18 cellular contexts compared by ENCODE assay signal in the genomic region with DNA sequence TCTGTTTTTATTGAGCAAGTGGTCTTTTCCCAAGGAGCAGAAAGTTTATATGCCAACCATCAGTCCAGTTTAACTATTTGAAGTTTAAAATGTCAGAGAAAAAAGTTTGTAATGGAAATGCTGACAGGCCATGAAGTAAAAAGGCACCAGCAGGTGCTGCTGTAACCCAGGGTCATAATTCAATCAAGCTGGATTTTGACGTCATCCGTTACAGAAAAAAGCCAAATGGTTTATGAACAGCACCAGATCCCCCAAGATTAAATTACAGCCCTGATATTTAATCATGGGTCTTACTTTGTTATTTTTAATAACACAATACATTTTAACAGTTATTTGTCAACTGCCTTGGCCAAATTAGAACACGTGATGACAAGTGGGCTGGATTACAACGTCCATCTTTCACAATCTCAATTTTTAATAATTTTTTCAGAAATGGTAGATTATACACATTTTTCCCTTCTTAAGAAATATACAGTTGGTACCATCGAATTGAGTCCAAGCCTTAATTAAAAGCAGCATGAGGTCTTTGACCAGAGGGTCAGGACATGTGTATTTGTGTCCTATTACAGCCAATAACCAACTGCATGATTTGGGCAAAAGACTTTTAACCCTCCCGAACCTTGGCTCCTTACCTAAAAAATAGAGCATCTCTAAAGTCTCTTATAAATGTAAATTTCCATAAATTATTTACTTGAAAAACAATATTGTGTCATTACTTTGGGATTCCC. TPM values are rescaled to one million over a fixed set of nuclear protein-coding genes. Genes with fewer than 3 reads are reported as not detected.
DNase-seq lines count a peak whose midpoint lies in the region; ATAC-seq and TF ChIP-seq lines count a peak whose summit lies in the region.
"Had no signal": no experiment of that assay in that cellular context is flagged by ENCODE, and none has a peak within 500 bp of the region (broad histone marks: within the 10 kb centered on the region; RNA-seq: fewer than 3 reads in every experiment).

No MANE protein-coding gene starts in this region.

- H3K27ac ChIP-seq in C4-2B = no peak overlapping the region
- H3K27ac ChIP-seq: KMS-11 had no signal

- H3K36me3 Mint-ChIP-seq in activated CD8-positive, alpha-beta memory T cell treated with anti-CD3 and anti-CD28 coated beads, Interleukin-2, amount 10 ng/mL, durations not matched to agents 7 days and 5 days = no peaks in the 10 kb centered on the region
- H3K36me3 Mint-ChIP-seq in effector memory CD8-positive, alpha-beta T cell (ENCODE audit: insufficient read depth) = no peaks in the 10 kb centered on the region
- H3K36me3 Mint-ChIP-seq: CD8-positive, alpha-beta T cell; stimulated activated effector memory CD8-positive, alpha-beta T cell treated with anti-CD3 and anti-CD28 coated beads, Interleukin-12 subunit alpha, Interleukin-12 subunit beta, amount 100 ng/mL, for 72 hours; T-cell had no signal

- H3K27ac Mint-ChIP-seq in activated CD8-positive, alpha-beta memory T cell treated with anti-CD3 and anti-CD28 coated beads, Interleukin-2, amount 10 ng/mL, durations not matched to agents 7 days and 5 days = no peak overlapping the region
- H3K27ac Mint-ChIP-seq in effector memory CD8-positive, alpha-beta T cell = no peak overlapping the region
- H3K27ac Mint-ChIP-seq: CD8-positive, alpha-beta T cell; stimulated activated effector memory CD8-positive, alpha-beta T cell treated with anti-CD3 and anti-CD28 coated beads, Interleukin-12 subunit alpha, Interleukin-12 subunit beta, amount 100 ng/mL, for 72 hours; T-cell had no signal

- peak; percentile 21 for TF ChIP-seq CTCF in C4-2B (conservative IDR thresholded peaks at IDR 0.05)
- TF ChIP-seq CTCF in LNCaP clone FGC (IDR thresholded peaks at IDR 0.05; ENCODE audit: control insufficient read depth, extremely low read depth, insufficient read depth) = peak; percentile 41

- no peak overlapping the region for H3K4me3 Mint-ChIP-seq in activated CD8-positive, alpha-beta memory T cell treated with anti-CD3 and anti-CD28 coated beads, Interleukin-2, amount 10 ng/mL, durations not matched to agents 7 days and 5 days
- no peak overlapping the region for H3K4me3 Mint-ChIP-seq in effector memory CD8-positive, alpha-beta T cell
- H3K4me3 Mint-ChIP-seq: CD8-positive, alpha-beta T cell; stimulated activated effector memory CD8-positive, alpha-beta T cell treated with anti-CD3 and anti-CD28 coated beads, Interleukin-12 subunit alpha, Interleukin-12 subunit beta, amount 100 ng/mL, for 72 hours; T-cell had no signal

- peaks cover 2% of the 10 kb centered on the region for H3K9me3 Mint-ChIP-seq in activated CD8-positive, alpha-beta memory T cell treated with anti-CD3 and anti-CD28 coated beads, Interleukin-2, amount 10 ng/mL, durations not matched to agents 7 days and 5 days (ENCODE audit: low read depth)
- H3K9me3 Mint-ChIP-seq in effector memory CD8-positive, alpha-beta T cell = peaks cover 0 to 1% of the 10 kb centered on the region in 2 donors
- H3K9me3 Mint-ChIP-seq: CD8-positive, alpha-beta T cell; stimulated activated effector memory CD8-positive, alpha-beta T cell treated with anti-CD3 and anti-CD28 coated beads, Interleukin-12 subunit alpha, Interleukin-12 subunit beta, amount 100 ng/mL, for 72 hours; T-cell had no signal

- H3K27me3 Mint-ChIP-seq in activated CD8-positive, alpha-beta memory T cell treated with anti-CD3 and anti-CD28 coated beads, Interleukin-2, amount 10 ng/mL, durations not matched to agents 7 days and 5 days = peaks cover 9% of the 10 kb centered on the region
- H3K27me3 Mint-ChIP-seq in effector memory CD8-positive, alpha-beta T cell = no peaks in the 10 kb centered on the region

- no peaks in the 10 kb centered on the region for H3K4me1 Mint-ChIP-seq in activated CD8-positive, alpha-beta memory T cell treated with anti-CD3 and anti-CD28 coated beads, Interleukin-2, amount 10 ng/mL, durations not matched to agents 7 days and 5 days
- H3K4me1 Mint-ChIP-seq in effector memory CD8-positive, alpha-beta T cell (ENCODE audit: low read depth in 2 of 2) = no peaks in the 10 kb centered on the region
- H3K4me1 Mint-ChIP-seq: stimulated activated effector memory CD8-positive, alpha-beta T cell treated with anti-CD3 and anti-CD28 coated beads, Interleukin-12 subunit alpha, Interleukin-12 subunit beta, amount 100 ng/mL, for 72 hours; T-cell had no signal

- ATAC-seq in SK-N-SH treated with all-trans-retinoic acid at 6 μM for 48 hours = no peak
- no peak for ATAC-seq in activated CD8-positive, alpha-beta memory T cell treated with anti-CD3 and anti-CD28 coated beads, Interleukin-2, amount 10 ng/mL, durations not matched to agents 7 days and 5 days
- no peak for ATAC-seq in effector memory CD8-positive, alpha-beta T cell (replicated peaks)
- ATAC-seq: CD8-positive, alpha-beta T cell; left colon; stimulated activated effector memory CD8-positive, alpha-beta T cell treated with anti-CD3 and anti-CD28 coated beads, Interleukin-12 subunit alpha, Interleukin-12 subunit beta, amount 100 ng/mL, for 72 hours; T-cell had no signal

- DNase-seq in LNCaP clone FGC (ENCODE audit: low read depth) = no peak
- DNase-seq in left kidney (ENCODE audit: low read depth, low spot score) = peak; percentile 63
- DNase-seq in activated CD8-positive, alpha-beta memory T cell treated with anti-CD3 and anti-CD28 coated beads, Interleukin-2, amount 10 ng/mL, durations not matched to agents 7 days and 5 days = no peak
- DNase-seq in SKM-1 treated with dmso at 0.1 percent for 144 hours (lab: John Stamatoyannopoulos, UW; ENCODE audit: unreplicated experiment) = no peak
- DNase-seq in activated naive CD4-positive, alpha-beta T cell (lab: John Stamatoyannopoulos, UW) = no peak
- no peak for DNase-seq in effector memory CD8-positive, alpha-beta T cell
- DNase-seq: activated CD4-positive, alpha-beta T cell treated with anti-CD3 and anti-CD28 coated beads, Interleukin-2, amount 50 U/mL, for 1 hour; activated naive CD4-positive, alpha-beta T cell treated with Interleukin-2 at 50 U/mL for 16 hours; CD8-positive, alpha-beta T cell; foreskin fibroblast; left colon; NCI-H446 treated with DMSO at 0.1 percent for 48 hours; stimulated activated CD4-positive, alpha-beta T cell treated with anti-CD3 and anti-CD28 coated beads, Interleukin-15, amount 100 ng/mL, for 24 hours; T-cell had no signal

- CTCF ChIA-PET in activated CD8-positive, alpha-beta memory T cell treated with anti-CD3 and anti-CD28 coated beads, Interleukin-2, amount 10 ng/mL, durations not matched to agents 7 days and 5 days (lab: Charles Lee) = no interaction called here

- H3K4me3 ChIP-seq in LNCaP clone FGC (ENCODE audit: low read depth, low read length) = no peak overlapping the region

TF ChIP-seq in SK-N-SH treated with all-trans-retinoic acid at 6 μM for 48 hours, 23 proteins besides CTCF, POLR2A, EP300 and RAD21 (continues in another document):
- TF ChIP-seq ISL1 (CRISPR knock-in tag; IDR thresholded peaks at IDR 0.05) (peak; percentile 86), SNAI2 (CRISPR knock-in tag; IDR thresholded peaks at IDR 0.05) (peak; percentile 98), TOX (CRISPR knock-in tag; IDR thresholded peaks at IDR 0.05; ENCODE audit: borderline replicate concordance) (no peak), ZNF70 (CRISPR knock-in tag; IDR thresholded peaks at IDR 0.05) (peak; percentile 53; the same call in 1 of the 2 replicates), BACH2 (CRISPR knock-in tag; IDR thresholded peaks at IDR 0.05; ENCODE audit: borderline replicate concordance) (no peak), ZC3H10 (CRISPR knock-in tag; IDR thresholded peaks at IDR 0.05) (no peak), CREB5 (CRISPR knock-in tag; IDR thresholded peaks at IDR 0.05; ENCODE audit: low read depth) (peak; percentile 82; the same call in 1 of the 2 replicates), ARNTL (CRISPR knock-in tag; IDR thresholded peaks at IDR 0.05; ENCODE audit: borderline replicate concordance, low read depth) (peak; percentile 54; the same call in 1 of the 2 replicates), PPARA (CRISPR knock-in tag; IDR thresholded peaks at IDR 0.05; ENCODE audit: borderline replicate concordance) (no peak), CSDC2 (CRISPR knock-in tag; IDR thresholded peaks at IDR 0.05) (no peak), ZNF565 (CRISPR knock-in tag; conservative IDR thresholded peaks at IDR 0.05; ENCODE audit: low read depth) (peak; percentile 75; the same call in 1 of the 2 replicates), TCF4 (CRISPR knock-in tag; IDR thresholded peaks at IDR 0.05; ENCODE audit: borderline replicate concordance) (peak; percentile 95), GLIS3 (CRISPR knock-in tag; IDR thresholded peaks at IDR 0.05) (0 out of 2 replicates have a peak, but pooled peaks have one; percentile 23), OSR1 (CRISPR knock-in tag; IDR thresholded peaks at IDR 0.05) (no peak), ZFP3 (CRISPR knock-in tag; IDR thresholded peaks at IDR 0.05) (0 out of 2 replicates have a peak, but pooled peaks have one; percentile 43), ZFP30 (CRISPR knock-in tag; IDR thresholded peaks at IDR 0.05) (no peak)
- TF ChIP-seq, protein P1, sequence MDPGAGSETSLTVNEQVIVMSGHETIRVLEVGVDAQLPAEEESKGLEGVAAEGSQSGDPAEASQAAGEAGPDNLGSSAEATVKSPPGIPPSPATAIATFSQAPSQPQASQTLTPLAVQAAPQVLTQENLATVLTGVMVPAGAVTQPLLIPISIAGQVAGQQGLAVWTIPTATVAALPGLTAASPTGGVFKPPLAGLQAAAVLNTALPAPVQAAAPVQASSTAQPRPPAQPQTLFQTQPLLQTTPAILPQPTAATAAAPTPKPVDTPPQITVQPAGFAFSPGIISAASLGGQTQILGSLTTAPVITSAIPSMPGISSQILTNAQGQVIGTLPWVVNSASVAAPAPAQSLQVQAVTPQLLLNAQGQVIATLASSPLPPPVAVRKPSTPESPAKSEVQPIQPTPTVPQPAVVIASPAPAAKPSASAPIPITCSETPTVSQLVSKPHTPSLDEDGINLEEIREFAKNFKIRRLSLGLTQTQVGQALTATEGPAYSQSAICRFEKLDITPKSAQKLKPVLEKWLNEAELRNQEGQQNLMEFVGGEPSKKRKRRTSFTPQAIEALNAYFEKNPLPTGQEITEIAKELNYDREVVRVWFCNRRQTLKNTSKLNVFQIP (CRISPR knock-in tag; IDR thresholded peaks at IDR 0.05; ENCODE audit: borderline replicate concordance, low read depth) = no peak

RNA-seq across cellular contexts. Expression of gene TCF4, which starts 10.0 kb away (rescaled TPM):
- total RNA-seq in activated CD8-positive, alpha-beta memory T cell treated with anti-CD3 and anti-CD28 coated beads, Interleukin-2, amount 10 ng/mL, durations not matched to agents 7 days and 5 days = 1 to 10 TPM; 1.2 to 2.0 TPM
